Comparison of ENCODE assay signal across 14 cellular contexts in genomic region chr22:28180804-28181203, GRCh38.
DNase-seq lines count a peak whose midpoint lies in the region; ATAC-seq and TF ChIP-seq lines count a peak whose summit lies in the region.
"Had no signal": no experiment of that assay in that cellular context is flagged by ENCODE, and none has a peak within 500 bp of the region (broad histone marks: within the 10 kb centered on the region; RNA-seq: fewer than 3 reads in every experiment).

No MANE protein-coding gene starts in this region.

- DNase-seq in AG10803 (ENCODE audit: low read depth) (peak; percentile 56), chondrocyte (ENCODE audit: low spot score) (no peak), mesothelial cell of epicardium (ENCODE audit: low spot score in 2 of 2, unreplicated experiment in 2 of 2) (no peak), occipital lobe (lab: John Stamatoyannopoulos, UW) (no peak), NCI-H1930 (lab: John Stamatoyannopoulos, UW) (no peak), cardiac septum (ENCODE audit: low spot score) (no peak)
- DNase-seq: DMS 273 treated with DMSO at 0.1 percent for 48 hours, H7, NCI-H1092, NCI-H524, SIG-M5 had no signal

- H3K36me3 Mint-ChIP-seq in chondrocyte (ENCODE audit: low read depth) (no peaks in the 10 kb centered on the region), mesothelial cell of epicardium (peaks cover 6% of the 10 kb centered on the region)

- TF ChIP-seq EP300 in Ishikawa (IDR thresholded peaks at IDR 0.05; ENCODE audit: borderline replicate concordance) = no peak

- H3K27ac Mint-ChIP-seq in chondrocyte (ENCODE audit: unreplicated experiment) (peak overlapping the region; percentile 32), mesothelial cell of epicardium (peak overlapping the region; percentile 36)

- intact Hi-C loops in cardiac septum (cut with DNase I) = no loop called here

- no peak for TF ChIP-seq CTCF in AG10803 (conservative IDR thresholded peaks at IDR 0.05; ENCODE audit: low read length)
- TF ChIP-seq CTCF in chondrocyte (IDR thresholded peaks at IDR 0.05) = no peak
- no peak for TF ChIP-seq CTCF in mesothelial cell of epicardium (IDR thresholded peaks at IDR 0.05; ENCODE audit: unreplicated experiment)

- TF ChIP-seq RAD21 in Ishikawa (IDR thresholded peaks at IDR 0.05; ENCODE audit: low read depth) = no peak

- ATAC-seq in GM18498 (IDR thresholded peaks at IDR 0.05; ENCODE audit: unreplicated experiment) = no peak

- no peak overlapping the region for H3K4me3 ChIP-seq in AG10803 (ENCODE audit: low read length)
- H3K4me3 ChIP-seq: MG63 had no signal

- H3K4me3 Mint-ChIP-seq in chondrocyte (ENCODE audit: unreplicated experiment) = no peak overlapping the region
- H3K4me3 Mint-ChIP-seq in mesothelial cell of epicardium = no peak overlapping the region

- H3K9me3 Mint-ChIP-seq in chondrocyte (ENCODE audit: low read depth) (peaks cover 3% of the 10 kb centered on the region), mesothelial cell of epicardium (peaks cover 12% of the 10 kb centered on the region)

- H3K27me3 Mint-ChIP-seq in chondrocyte (ENCODE audit: low read depth) = no peaks in the 10 kb centered on the region
- H3K27me3 Mint-ChIP-seq in mesothelial cell of epicardium (ENCODE audit: low read depth) = no peaks in the 10 kb centered on the region

- peaks cover 24% of the 10 kb centered on the region for H3K4me1 Mint-ChIP-seq in chondrocyte (ENCODE audit: low read depth)
- H3K4me1 Mint-ChIP-seq in mesothelial cell of epicardium = peaks cover 25% of the 10 kb centered on the region

TF ChIP-seq in Ishikawa, 13 proteins besides CTCF, POLR2A, EP300 and RAD21:
- TF ChIP-seq MAX (IDR thresholded peaks at IDR 0.05) (no peak), CEBPB (IDR thresholded peaks at IDR 0.05) (0 out of 2 replicates have a peak, but pooled peaks have one; percentile 51)
